Comparison of ENCODE assay signal across 28 cellular contexts in the genomic region with DNA sequence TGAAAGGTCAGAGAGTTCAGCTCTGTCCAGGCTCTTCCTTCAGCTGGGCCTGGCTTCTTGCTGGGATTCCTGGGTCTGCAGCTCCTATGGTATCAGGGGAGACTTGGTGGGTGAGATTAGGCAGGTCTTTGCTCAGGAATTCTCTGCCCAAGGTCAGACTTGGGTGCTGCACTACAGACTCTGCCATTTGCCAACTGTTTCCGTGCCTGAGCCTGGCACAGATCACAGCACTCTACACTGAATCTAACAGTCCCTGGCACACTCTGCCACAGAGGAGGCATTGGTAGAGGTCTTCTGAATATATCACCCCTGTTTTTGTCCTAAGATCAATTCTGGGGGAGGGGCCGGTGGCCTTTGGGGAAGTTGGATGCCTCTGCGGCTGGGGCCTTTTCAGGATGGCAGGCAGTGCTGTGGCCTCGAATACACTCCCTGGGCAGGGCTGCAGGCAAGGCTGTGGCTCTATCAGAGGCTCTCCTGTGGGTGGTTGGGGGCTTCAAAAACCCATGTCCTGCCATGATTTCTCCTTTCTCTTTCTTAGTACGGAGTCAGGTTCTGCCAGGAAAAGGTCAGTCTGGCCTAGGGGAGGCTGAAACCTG.
"Had no signal": no experiment of that assay in that cellular context is flagged by ENCODE, and none has a peak within 500 bp of the region (broad histone marks: within the 10 kb centered on the region; RNA-seq: fewer than 3 reads in every experiment).

No MANE protein-coding gene starts in this region.

- H3K79me2 ChIP-seq: parathyroid adenoma had no signal

- DNase-seq: activated CD4-positive, alpha-beta T cell treated with anti-CD3 and anti-CD28 coated beads for 48 hours; activated CD8-positive, alpha-beta memory T cell treated with anti-CD3 and anti-CD28 coated beads, Interleukin-2, amount 10 ng/mL, durations not matched to agents 7 days and 5 days; activated CD8-positive, alpha-beta T cell treated with anti-CD3 and anti-CD28 coated beads for 36 hours; activated gamma-delta T cell treated with Interleukin-2 at 50 U/mL for 16 hours; aorta; brain microvascular endothelial cell; central memory CD4-positive, alpha-beta T cell; dermis blood vessel endothelial cell; effector memory CD4-positive, alpha-beta T cell; esophagus squamous epithelium; gastrocnemius medialis; islet precursor cell; naive thymus-derived CD4-positive, alpha-beta T cell; stimulated activated CD4-positive, alpha-beta T cell treated with anti-CD3 and anti-CD28 coated beads, Interleukin-15, amount 100 ng/mL, for 24 hours; stimulated activated CD4-positive, alpha-beta T cell treated with anti-CD3 and anti-CD28 coated beads, Interleukin-2, amount 100 ng/mL, for 48 hours; stimulated activated CD8-positive, alpha-beta memory T cell treated with anti-CD3 and anti-CD28 coated beads, Interleukin-4, amount 100 ng/mL, for 48 hours; stimulated activated naive B cell treated with anti-CD40 and anti-IgM and Interleukin-4, amounts not matched to agents 10 μg/mL and 1 μg/mL and 100 μg/mL, for 72 hours; SW 1271; T-helper 17 cell; testis; upper lobe of left lung had no signal

- H3K4me3 Mint-ChIP-seq: activated CD8-positive, alpha-beta memory T cell treated with anti-CD3 and anti-CD28 coated beads, Interleukin-2, amount 10 ng/mL, durations not matched to agents 7 days and 5 days; activated CD8-positive, alpha-beta T cell treated with anti-CD3 and anti-CD28 coated beads for 36 hours; activated T-helper 1 cell treated with anti-CD3 and anti-CD28 coated beads, Interleukin-12 subunit alpha, Interleukin-12 subunit beta, Interleukin-2, Interleukin-4 antibody, amounts not matched to agents 30 ng/mL and 10 ng/mL and 1 ng/mL, durations not matched to agents 14 hours and 24 hours and 36 hours; naive thymus-derived CD4-positive, alpha-beta T cell; stimulated activated naive B cell treated with anti-CD40 and anti-IgM and Interleukin-4, amounts not matched to agents 10 μg/mL and 1 μg/mL and 100 μg/mL, for 72 hours; T-helper 17 cell had no signal

- H3K9me3 ChIP-seq: esophagus squamous epithelium, gastrocnemius medialis, testis, upper lobe of left lung had no signal

- ATAC-seq: activated CD8-positive, alpha-beta memory T cell treated with anti-CD3 and anti-CD28 coated beads, Interleukin-2, amount 10 ng/mL, durations not matched to agents 7 days and 5 days; activated CD8-positive, alpha-beta T cell treated with anti-CD3 and anti-CD28 coated beads for 36 hours; activated naive CD4-positive, alpha-beta T cell treated with anti-CD3 and anti-CD28 coated beads, Interleukin-2, amount 50 U/mL, for 72 hours; gastrocnemius medialis; naive thymus-derived CD4-positive, alpha-beta T cell; sciatic nerve; stimulated activated naive B cell treated with anti-CD40 and anti-IgM and Interleukin-4, amounts not matched to agents 10 μg/mL and 1 μg/mL and 100 μg/mL, for 72 hours; T-helper 17 cell had no signal

- H2AFZ ChIP-seq: parathyroid adenoma had no signal

- H3K36me3 Mint-ChIP-seq: activated CD8-positive, alpha-beta memory T cell treated with anti-CD3 and anti-CD28 coated beads, Interleukin-2, amount 10 ng/mL, durations not matched to agents 7 days and 5 days; activated naive CD4-positive, alpha-beta T cell treated with anti-CD3 and anti-CD28 coated beads, Interleukin-2, amount 50 U/mL, for 72 hours; naive thymus-derived CD4-positive, alpha-beta T cell; stimulated activated naive B cell treated with anti-CD40 and anti-IgM and Interleukin-4, amounts not matched to agents 10 μg/mL and 1 μg/mL and 100 μg/mL, for 72 hours had no signal

- H3K4me1 ChIP-seq: esophagus squamous epithelium, gastrocnemius medialis, parathyroid adenoma, testis, upper lobe of left lung had no signal

- H3K4me1 Mint-ChIP-seq: activated CD8-positive, alpha-beta memory T cell treated with anti-CD3 and anti-CD28 coated beads, Interleukin-2, amount 10 ng/mL, durations not matched to agents 7 days and 5 days; naive thymus-derived CD4-positive, alpha-beta T cell; stimulated activated naive B cell treated with anti-CD40 and anti-IgM and Interleukin-4, amounts not matched to agents 10 μg/mL and 1 μg/mL and 100 μg/mL, for 72 hours had no signal

- H3K27ac Mint-ChIP-seq: activated CD8-positive, alpha-beta memory T cell treated with anti-CD3 and anti-CD28 coated beads, Interleukin-2, amount 10 ng/mL, durations not matched to agents 7 days and 5 days; activated CD8-positive, alpha-beta T cell treated with anti-CD3 and anti-CD28 coated beads for 36 hours; activated T-helper 1 cell treated with anti-CD3 and anti-CD28 coated beads, Interleukin-12 subunit alpha, Interleukin-12 subunit beta, Interleukin-2, Interleukin-4 antibody, amounts not matched to agents 30 ng/mL and 10 ng/mL and 1 ng/mL, durations not matched to agents 14 hours and 24 hours and 36 hours; naive thymus-derived CD4-positive, alpha-beta T cell; stimulated activated naive B cell treated with anti-CD40 and anti-IgM and Interleukin-4, amounts not matched to agents 10 μg/mL and 1 μg/mL and 100 μg/mL, for 72 hours; T-helper 17 cell had no signal

- H3K27ac ChIP-seq: brain microvascular endothelial cell, esophagus squamous epithelium, gastrocnemius medialis, parathyroid adenoma, SK-N-MC, testis, upper lobe of left lung had no signal

- H3K27me3 ChIP-seq: brain microvascular endothelial cell, esophagus squamous epithelium, gastrocnemius medialis, testis, upper lobe of left lung had no signal

- H3K4me2 ChIP-seq: smooth muscle cell had no signal

- H3K36me3 ChIP-seq: brain microvascular endothelial cell, gastrocnemius medialis, upper lobe of left lung had no signal

- H3K4me3 ChIP-seq: esophagus squamous epithelium, gastrocnemius medialis, lung, SK-N-MC, smooth muscle cell, testis, upper lobe of left lung had no signal

- H3K9me3 Mint-ChIP-seq: activated CD8-positive, alpha-beta T cell treated with anti-CD3 and anti-CD28 coated beads for 36 hours; activated naive CD4-positive, alpha-beta T cell treated with anti-CD3 and anti-CD28 coated beads, Interleukin-2, amount 50 U/mL, for 72 hours; activated T-helper 1 cell treated with anti-CD3 and anti-CD28 coated beads, Interleukin-12 subunit alpha, Interleukin-12 subunit beta, Interleukin-2, Interleukin-4 antibody, amounts not matched to agents 30 ng/mL and 10 ng/mL and 1 ng/mL, durations not matched to agents 14 hours and 24 hours and 36 hours; stimulated activated naive B cell treated with anti-CD40 and anti-IgM and Interleukin-4, amounts not matched to agents 10 μg/mL and 1 μg/mL and 100 μg/mL, for 72 hours had no signal

- H3K9ac ChIP-seq: parathyroid adenoma had no signal
